Comparison of ENCODE assay signal across 19 cellular contexts in the genomic region with DNA sequence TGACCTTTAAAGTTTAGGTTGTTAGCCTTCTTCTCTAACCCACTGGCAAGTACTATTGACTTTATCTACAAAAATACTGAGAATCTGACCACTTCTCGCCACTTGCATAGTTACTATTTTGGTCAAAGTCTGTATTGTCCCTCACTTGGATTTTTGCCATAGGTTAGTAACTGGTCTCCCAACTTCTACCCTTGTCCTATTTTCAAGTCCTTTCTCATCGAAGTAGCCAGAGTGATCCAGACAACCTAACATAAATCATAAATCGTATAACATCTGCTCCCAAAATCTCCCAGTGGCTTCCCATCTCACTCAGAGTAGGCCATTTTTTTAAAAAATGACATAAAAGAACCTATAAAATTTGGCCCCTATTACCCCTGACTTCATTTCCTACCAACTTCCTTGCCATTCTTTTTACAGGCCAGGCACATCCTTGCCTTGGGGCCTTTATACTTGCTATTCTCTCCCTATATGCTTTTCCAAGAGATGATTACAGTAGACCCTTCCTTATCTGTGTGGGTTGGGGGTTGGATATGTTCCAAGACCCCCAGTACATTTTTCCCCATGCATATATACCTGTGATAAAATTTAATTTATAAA. TPM values are rescaled to one million over a fixed set of nuclear protein-coding genes. Genes with fewer than 3 reads are reported as not detected.
DNase-seq lines count a peak whose midpoint lies in the region; ATAC-seq, FAIRE-seq and TF ChIP-seq lines count a peak whose summit lies in the region.
"Had no signal": no experiment of that assay in that cellular context is flagged by ENCODE, and none has a peak within 500 bp of the region (broad histone marks: within the 10 kb centered on the region; RNA-seq: fewer than 3 reads in every experiment).

No MANE protein-coding gene starts in this region.

- intact Hi-C loops in ascending aorta (cut with DNase I) (loop anchor here (2.0 kb wide), 1 partner anchor 27 kb away; no protein-coding TSS in a partner anchor), left ventricle myocardium superior (cut with micrococcal nuclease) (no loop called here)

- no peaks in the 10 kb centered on the region for H3K9me3 Mint-ChIP-seq in activated CD8-positive, alpha-beta memory T cell treated with anti-CD3 and anti-CD28 coated beads, Interleukin-2, amount 10 ng/mL, durations not matched to agents 7 days and 5 days (ENCODE audit: low read depth)

- no peak overlapping the region for H3K4me3 Mint-ChIP-seq in activated CD8-positive, alpha-beta memory T cell treated with anti-CD3 and anti-CD28 coated beads, Interleukin-2, amount 10 ng/mL, durations not matched to agents 7 days and 5 days
- H3K4me3 Mint-ChIP-seq: activated naive CD8-positive, alpha-beta T cell treated with anti-CD3 and anti-CD28 coated beads for 36 hours; CD4-positive, CD25-positive, alpha-beta regulatory T cell; stimulated activated memory B cell treated with anti-CD40 and anti-IgM and Interleukin-4, amounts not matched to agents 10 μg/mL and 1 μg/mL and 100 μg/mL, for 72 hours had no signal

- 0 out of 2 replicates have a peak, but pooled peaks cover 6% of the 10 kb centered on the region for H3K9me2 ChIP-seq in GM23248 (ENCODE audit: insufficient read depth)

- CTCF ChIA-PET in activated CD8-positive, alpha-beta memory T cell treated with anti-CD3 and anti-CD28 coated beads, Interleukin-2, amount 10 ng/mL, durations not matched to agents 7 days and 5 days (lab: Charles Lee), result no interaction called here

- 93 to 96% methylated on average over 3 of the region's 3 CpGs for WGBS in GM23248 (ENCODE audit: low coverage in 1 of 2, low lambda C conversion rate in 2 of 2, missing lambda C conversion rate in 2 of 2), 2 experiments

- no peak for FAIRE-seq in urothelium cell line (lab: Jason Lieb, UNC)
- FAIRE-seq: TTC549 had no signal

- peak overlapping the region; percentile 82 for H3K4me2 ChIP-seq in GM23248 (ENCODE audit: unreplicated experiment)

- H3K4me3 ChIP-seq in GM23248, result no peak overlapping the region
- H3K4me3 ChIP-seq in ascending aorta, result no peak overlapping the region
- H3K4me3 ChIP-seq in rectal smooth muscle tissue (ENCODE audit: low read length), result no peak overlapping the region
- H3K4me3 ChIP-seq: transverse colon had no signal

- H3K36me3 Mint-ChIP-seq in activated CD8-positive, alpha-beta memory T cell treated with anti-CD3 and anti-CD28 coated beads, Interleukin-2, amount 10 ng/mL, durations not matched to agents 7 days and 5 days, result no peaks in the 10 kb centered on the region
- H3K36me3 Mint-ChIP-seq: activated naive CD8-positive, alpha-beta T cell treated with anti-CD3 and anti-CD28 coated beads for 36 hours; CD4-positive, CD25-positive, alpha-beta regulatory T cell; stimulated activated memory B cell treated with anti-CD40 and anti-IgM and Interleukin-4, amounts not matched to agents 10 μg/mL and 1 μg/mL and 100 μg/mL, for 72 hours had no signal

- DNase-seq in GM23248 (no peak), ascending aorta (ENCODE audit: low spot score in 2 of 2) (no peak), left ventricle myocardium superior (no peak), NCI-H187 treated with DMSO at 0.1 percent for 48 hours (lab: John Stamatoyannopoulos, UW) (no peak), urothelium cell line (ENCODE audit: low spot score) (no peak)
- DNase-seq in activated CD8-positive, alpha-beta memory T cell treated with anti-CD3 and anti-CD28 coated beads, Interleukin-2, amount 10 ng/mL, durations not matched to agents 7 days and 5 days, result no peak
- DNase-seq: activated CD4-positive, alpha-beta T cell treated with anti-CD3 and anti-CD28 coated beads for 1 hour; activated naive CD8-positive, alpha-beta T cell treated with anti-CD3 and anti-CD28 coated beads for 36 hours; CD4-positive, CD25-positive, alpha-beta regulatory T cell; DMS 273 treated with DMSO at 0.1 percent for 48 hours; erythroblast; NCI-H1417; NCI-H524 treated with DMSO at 0.1 percent for 48 hours; right cardiac atrium; transverse colon had no signal

- peak; percentile 40 for ATAC-seq in left ventricle myocardium superior
- ATAC-seq in activated CD8-positive, alpha-beta memory T cell treated with anti-CD3 and anti-CD28 coated beads, Interleukin-2, amount 10 ng/mL, durations not matched to agents 7 days and 5 days, result no peak
- no peak for ATAC-seq in GM21723 (IDR thresholded peaks at IDR 0.05; ENCODE audit: unreplicated experiment)
- ATAC-seq: stimulated activated memory B cell treated with anti-CD40 and anti-IgM and Interleukin-4, amounts not matched to agents 10 μg/mL and 1 μg/mL and 100 μg/mL, for 72 hours had no signal

- no peak overlapping the region for H3K27ac Mint-ChIP-seq in activated CD8-positive, alpha-beta memory T cell treated with anti-CD3 and anti-CD28 coated beads, Interleukin-2, amount 10 ng/mL, durations not matched to agents 7 days and 5 days
- H3K27ac Mint-ChIP-seq: activated naive CD8-positive, alpha-beta T cell treated with anti-CD3 and anti-CD28 coated beads for 36 hours; CD4-positive, CD25-positive, alpha-beta regulatory T cell; stimulated activated memory B cell treated with anti-CD40 and anti-IgM and Interleukin-4, amounts not matched to agents 10 μg/mL and 1 μg/mL and 100 μg/mL, for 72 hours had no signal

- peaks cover 20% of the 10 kb centered on the region for H3F3A ChIP-seq in GM23248 (ENCODE audit: insufficient read depth)

- no peaks in the 10 kb centered on the region for H3K27me3 Mint-ChIP-seq in activated CD8-positive, alpha-beta memory T cell treated with anti-CD3 and anti-CD28 coated beads, Interleukin-2, amount 10 ng/mL, durations not matched to agents 7 days and 5 days
- H3K27me3 Mint-ChIP-seq: activated naive CD8-positive, alpha-beta T cell treated with anti-CD3 and anti-CD28 coated beads for 36 hours; CD4-positive, CD25-positive, alpha-beta regulatory T cell had no signal

- H3K9ac ChIP-seq in GM23248 (no peak overlapping the region), rectal smooth muscle tissue (ENCODE audit: low read length) (no peak overlapping the region)

- peaks cover 96% of the 10 kb centered on the region for H3K79me2 ChIP-seq in GM23248 (ENCODE audit: insufficient read depth)

- H3K4me1 Mint-ChIP-seq in activated CD8-positive, alpha-beta memory T cell treated with anti-CD3 and anti-CD28 coated beads, Interleukin-2, amount 10 ng/mL, durations not matched to agents 7 days and 5 days, result no peaks in the 10 kb centered on the region
- H3K4me1 Mint-ChIP-seq: activated naive CD8-positive, alpha-beta T cell treated with anti-CD3 and anti-CD28 coated beads for 36 hours; CD4-positive, CD25-positive, alpha-beta regulatory T cell; stimulated activated memory B cell treated with anti-CD40 and anti-IgM and Interleukin-4, amounts not matched to agents 10 μg/mL and 1 μg/mL and 100 μg/mL, for 72 hours had no signal

- H3K9me3 ChIP-seq in GM23248 (ENCODE audit: low read depth), result no peaks in the 10 kb centered on the region
- peaks cover 4 to 15% of the 10 kb centered on the region in 2 donors for H3K9me3 ChIP-seq in ascending aorta

- in situ Hi-C loops in GM23248 (cut with MboI), result no loop called here

- H3K27me3 ChIP-seq in GM23248 (replicated peaks; ENCODE audit: insufficient read depth), result no peaks in the 10 kb centered on the region
- H3K27me3 ChIP-seq in ascending aorta, result no peaks in the 10 kb centered on the region
- H3K27me3 ChIP-seq in rectal smooth muscle tissue (ENCODE audit: control insufficient read depth, insufficient read depth, low read length), result no peaks in the 10 kb centered on the region
- H3K27me3 ChIP-seq: transverse colon had no signal

- H2AFZ ChIP-seq in GM23248, result no peak overlapping the region

- H3K4me1 ChIP-seq in GM23248 (ENCODE audit: insufficient read depth) (peaks cover 35% of the 10 kb centered on the region), ascending aorta (peaks cover 3 to 41% of the 10 kb centered on the region in 2 donors), rectal smooth muscle tissue (ENCODE audit: control insufficient read depth, insufficient read depth, low read length) (peaks cover 8% of the 10 kb centered on the region)

- H3K27ac ChIP-seq in GM23248, result peak overlapping the region; percentile 51
- peak overlapping the region; percentile 63 to 77 for H3K27ac ChIP-seq in ascending aorta
- peak overlapping the region; percentile 28 for H3K27ac ChIP-seq in rectal smooth muscle tissue (ENCODE audit: low read depth, low read length)

- H3K36me3 ChIP-seq in GM23248 (ENCODE audit: low read depth) (0 out of 2 replicates have a peak, but pooled peaks cover 14% of the 10 kb centered on the region), ascending aorta (no peaks in the 10 kb centered on the region), rectal smooth muscle tissue (ENCODE audit: control insufficient read depth, insufficient read depth, low read length) (no peaks in the 10 kb centered on the region)
- H3K36me3 ChIP-seq: transverse colon had no signal

- no peak for TF ChIP-seq CTCF in ascending aorta (IDR thresholded peaks at IDR 0.05)

- H4K20me1 ChIP-seq in GM23248 (ENCODE audit: insufficient read depth), result no peaks in the 10 kb centered on the region

RNA-seq across cellular contexts. Expression of a gene that starts 29.0 kb away (rescaled TPM):
- total RNA-seq in GM23248 (2014; rRNA removed; shearing (Covaris generic)), result 38.7 and 45.6 TPM in 2 replicates
- polyA plus RNA-seq in GM23248 (2016; fragmentation: Nextera tagmentation; extraction: Ambion mirVana), result 3.1 and 3.3 TPM in 2 replicates
- total RNA-seq in ascending aorta (30.2 TPM), left ventricle myocardium superior (43.8 TPM)
- total RNA-seq in activated CD8-positive, alpha-beta memory T cell treated with anti-CD3 and anti-CD28 coated beads, Interleukin-2, amount 10 ng/mL, durations not matched to agents 7 days and 5 days, result under 1 TPM; 0.09 to 0.66 TPM
- polyA plus RNA-seq: CD4-positive, CD25-positive, alpha-beta regulatory T cell had no signal

Comparison
In these comparisons a context has a peak if more than half of its experiments do, and no peak if none do; other contexts are left out.
1. RNA of a gene that starts 29.0 kb away (total RNA-seq): 38.7 to 45.6 TPM in GM23248, 43.8 TPM in left ventricle myocardium superior (single experiment) and 30.2 TPM in ascending aorta (single experiment); 0.09 to 0.66 TPM in activated CD8-positive, alpha-beta memory T cell treated with anti-CD3 and anti-CD28 coated beads, Interleukin-2, amount 10 ng/mL, durations not matched to agents 7 days and 5 days; every median in the first group is over 10 times any median in the second.
2. Peak in every context shown above with its lines, with median percentiles within 50 percentile points of each other: H3K27ac ChIP-seq.